ENCODE assay signal across 1 cellular context in the genomic region with DNA sequence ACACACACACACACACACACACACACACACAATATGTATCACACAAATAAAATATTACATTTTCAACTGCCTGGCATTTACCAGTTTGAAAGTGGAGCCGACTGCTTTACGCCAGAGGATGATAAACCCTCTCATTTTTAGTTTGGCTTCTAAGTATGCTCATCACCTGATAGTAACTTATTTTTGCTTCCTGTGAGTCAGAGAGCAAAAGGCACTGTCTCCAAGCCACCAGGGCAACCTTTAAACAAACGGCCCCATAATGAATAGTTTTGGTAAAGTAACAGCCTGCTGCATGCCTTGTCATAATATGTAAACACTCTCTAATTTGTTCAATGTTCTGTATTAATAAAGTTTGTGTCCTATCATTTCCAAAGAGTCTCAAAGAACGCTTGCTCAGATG.
A peak's percentile ranks its signal among the peaks of the same experiment; 100 is the strongest.
TF ChIP-seq lines count a peak whose summit lies in the region.

No MANE protein-coding gene starts in this region.

TF ChIP-seq in HepG2, 621 proteins besides CTCF, POLR2A, EP300 and RAD21 (continued from another document):
- TF ChIP-seq, protein P1, sequence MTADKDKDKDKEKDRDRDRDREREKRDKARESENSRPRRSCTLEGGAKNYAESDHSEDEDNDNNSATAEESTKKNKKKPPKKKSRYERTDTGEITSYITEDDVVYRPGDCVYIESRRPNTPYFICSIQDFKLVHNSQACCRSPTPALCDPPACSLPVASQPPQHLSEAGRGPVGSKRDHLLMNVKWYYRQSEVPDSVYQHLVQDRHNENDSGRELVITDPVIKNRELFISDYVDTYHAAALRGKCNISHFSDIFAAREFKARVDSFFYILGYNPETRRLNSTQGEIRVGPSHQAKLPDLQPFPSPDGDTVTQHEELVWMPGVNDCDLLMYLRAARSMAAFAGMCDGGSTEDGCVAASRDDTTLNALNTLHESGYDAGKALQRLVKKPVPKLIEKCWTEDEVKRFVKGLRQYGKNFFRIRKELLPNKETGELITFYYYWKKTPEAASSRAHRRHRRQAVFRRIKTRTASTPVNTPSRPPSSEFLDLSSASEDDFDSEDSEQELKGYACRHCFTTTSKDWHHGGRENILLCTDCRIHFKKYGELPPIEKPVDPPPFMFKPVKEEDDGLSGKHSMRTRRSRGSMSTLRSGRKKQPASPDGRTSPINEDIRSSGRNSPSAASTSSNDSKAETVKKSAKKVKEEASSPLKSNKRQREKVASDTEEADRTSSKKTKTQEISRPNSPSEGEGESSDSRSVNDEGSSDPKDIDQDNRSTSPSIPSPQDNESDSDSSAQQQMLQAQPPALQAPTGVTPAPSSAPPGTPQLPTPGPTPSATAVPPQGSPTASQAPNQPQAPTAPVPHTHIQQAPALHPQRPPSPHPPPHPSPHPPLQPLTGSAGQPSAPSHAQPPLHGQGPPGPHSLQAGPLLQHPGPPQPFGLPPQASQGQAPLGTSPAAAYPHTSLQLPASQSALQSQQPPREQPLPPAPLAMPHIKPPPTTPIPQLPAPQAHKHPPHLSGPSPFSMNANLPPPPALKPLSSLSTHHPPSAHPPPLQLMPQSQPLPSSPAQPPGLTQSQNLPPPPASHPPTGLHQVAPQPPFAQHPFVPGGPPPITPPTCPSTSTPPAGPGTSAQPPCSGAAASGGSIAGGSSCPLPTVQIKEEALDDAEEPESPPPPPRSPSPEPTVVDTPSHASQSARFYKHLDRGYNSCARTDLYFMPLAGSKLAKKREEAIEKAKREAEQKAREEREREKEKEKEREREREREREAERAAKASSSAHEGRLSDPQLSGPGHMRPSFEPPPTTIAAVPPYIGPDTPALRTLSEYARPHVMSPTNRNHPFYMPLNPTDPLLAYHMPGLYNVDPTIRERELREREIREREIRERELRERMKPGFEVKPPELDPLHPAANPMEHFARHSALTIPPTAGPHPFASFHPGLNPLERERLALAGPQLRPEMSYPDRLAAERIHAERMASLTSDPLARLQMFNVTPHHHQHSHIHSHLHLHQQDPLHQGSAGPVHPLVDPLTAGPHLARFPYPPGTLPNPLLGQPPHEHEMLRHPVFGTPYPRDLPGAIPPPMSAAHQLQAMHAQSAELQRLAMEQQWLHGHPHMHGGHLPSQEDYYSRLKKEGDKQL (CRISPR knock-in tag; IDR thresholded peaks at IDR 0.05; ENCODE audit: low read depth) = no peak
- TF ChIP-seq FOSL2 (CRISPR knock-in tag; IDR thresholded peaks at IDR 0.05) = peak; percentile 34; the same call in 1 of the 2 replicates
